In genomic region chr1:56968878-56969495, GRCh38 we compare ENCODE assay signal across 28 cellular contexts. TPM values are rescaled to one million over a fixed set of nuclear protein-coding genes. Genes with fewer than 3 reads are reported as not detected.
A peak's percentile ranks its signal among the peaks of the same experiment; 100 is the strongest.
DNase-seq lines count a peak whose midpoint lies in the region; ATAC-seq, FAIRE-seq and TF ChIP-seq lines count a peak whose summit lies in the region.
"Had no signal": no experiment of that assay in that cellular context is flagged by ENCODE, and none has a peak within 500 bp of the region (broad histone marks: within the 10 kb centered on the region; RNA-seq: fewer than 3 reads in every experiment).

No MANE protein-coding gene starts in this region.

- no peak for TF ChIP-seq RAD21 in HepG2 (CRISPR knock-in tag; IDR thresholded peaks at IDR 0.05)

- TF ChIP-seq CTCF in GM23338 (conservative IDR thresholded peaks at IDR 0.05; ENCODE audit: low read depth in 2 of 2): no peak
- TF ChIP-seq CTCF in epithelial cell of proximal tubule (conservative IDR thresholded peaks at IDR 0.05; ENCODE audit: low read depth, low read length): no peak
- TF ChIP-seq CTCF in HepG2 (CRISPR knock-in tag; IDR thresholded peaks at IDR 0.05): no peak

- H3K36me3 Mint-ChIP-seq in GM23338 (ENCODE audit: low read depth): no peaks in the 10 kb centered on the region

- DNase-seq in GM23338 (ENCODE audit: low spot score) (no peak), M059J (ENCODE audit: low read depth) (peak; percentile 9), epithelial cell of proximal tubule (ENCODE audit: low read depth) (peak; percentile 71), HepG2 (ENCODE audit: low spot score) (no peak), small intestine (no peak)
- DNase-seq in stimulated activated CD4-positive, alpha-beta T cell treated with anti-CD3 and anti-CD28 coated beads, Interleukin-4, amount 100 ng/mL, for 4 hours: no peak
- no peak for DNase-seq in activated CD8-positive, alpha-beta memory T cell treated with anti-CD3 and anti-CD28 coated beads, Interleukin-2, amount 50 U/mL, for 4 hours
- DNase-seq: AML-193; CD4-positive, alpha-beta T cell; KG1; NCI-H1092; NCI-H1417 treated with DMSO at 0.1 percent for 48 hours; NCI-H1694 treated with DMSO at 0.1 percent for 48 hours; NCI-H2081; NCI-H2227 treated with DMSO at 0.1 percent for 48 hours; NCI-H526 treated with DMSO at 0.1 percent for 48 hours; SIG-M5 had no signal

- intact Hi-C loops in HepG2 (cut with micrococcal nuclease; ENCODE audit: unreplicated experiment): loop anchor here (1.0 to 10.0 kb wide), 2 partner anchors 96 to 137 kb away; no protein-coding TSS in a partner anchor

- in situ Hi-C loops in HepG2 (cut with HindIII; ENCODE audit: extremely low pct_ligation_motif_present, low pct_unique_long_range_greater_than_20kb): loop anchor here (5.0 kb wide), 1 partner anchor 137 kb away; no protein-coding TSS in a partner anchor

- FAIRE-seq in HepG2 (lab: Jason Lieb, UNC) (no peak), small intestine (lab: Jason Lieb, UNC) (no peak)
- FAIRE-seq: A549, D721Med, G401.6 had no signal

- H3K27ac Mint-ChIP-seq in GM23338: no peak overlapping the region
- H3K27ac Mint-ChIP-seq: CD4-positive, alpha-beta T cell had no signal

- no peaks in the 10 kb centered on the region for H4K20me1 ChIP-seq in GM23338 (replicated peaks; ENCODE audit: insufficient read depth)
- H4K20me1 ChIP-seq in HepG2 (ENCODE audit: insufficient read depth, low read length): no peaks in the 10 kb centered on the region
- H4K20me1 ChIP-seq: BLaER1 treated with 17β-estradiol and CSF1 and Interleukin-3, amounts not matched to agents 10 nM and 100 nM had no signal

- H3K4me2 ChIP-seq in GM23338: no peak overlapping the region
- H3K4me2 ChIP-seq in HepG2 (ENCODE audit: low read depth, low read length): no peak overlapping the region
- H3K4me2 ChIP-seq: A549; BLaER1 treated with 17β-estradiol and CSF1 and Interleukin-3, amounts not matched to agents 10 nM and 100 nM had no signal

- 88% methylated on average over 2 of the region's 2 CpGs for WGBS in HepG2 (ENCODE audit: low lambda C conversion rate)
- 80 to 92% (median 91%) methylated on average over 2 of the region's 2 CpGs for WGBS in small intestine, 3 donors

- H3K4me3 ChIP-seq in GM23338 (no peak overlapping the region), epithelial cell of proximal tubule (ENCODE audit: low read depth, low read length) (no peak overlapping the region), HepG2 (replicated peaks in 1 of 3; ENCODE audit: insufficient read depth in 1 of 3, low read depth in 2 of 3, low read length in 3 of 3) (no peak overlapping the region), small intestine (ENCODE audit: low read depth in 1 of 2, low read length in 2 of 2) (no peak overlapping the region)
- H3K4me3 ChIP-seq: A549; BLaER1 treated with 17β-estradiol and CSF1 and Interleukin-3, amounts not matched to agents 10 nM and 100 nM; SK-N-MC had no signal

- peaks cover 5% of the 10 kb centered on the region; the same call in 1 of the 3 replicates for H3K4me1 Mint-ChIP-seq in GM23338

- no peaks in the 10 kb centered on the region for H3K9me3 Mint-ChIP-seq in GM23338

- no peak for TF ChIP-seq EP300 in HepG2 (IDR thresholded peaks at IDR 0.05; ENCODE audit: low read depth in 2 of 2, low read length in 2 of 2)
- no peak for TF ChIP-seq EP300 in HepG2 (CRISPR knock-in tag; IDR thresholded peaks at IDR 0.05; ENCODE audit: borderline replicate concordance)

- CTCF ChIA-PET in HepG2 (lab: Yijun Ruan, JAX; ENCODE audit: low intra/inter-chr PET ratio, low total read pairs): interaction anchor here (3.2 kb wide), 1 partner anchor 138 kb away, joined by 51 read pairs; no protein-coding TSS in a partner anchor

- H2AFZ ChIP-seq in GM23338 (0 out of 2 replicates have a peak overlapping the region, but pooled peaks have one; percentile 8), HepG2 (ENCODE audit: low read length) (no peak overlapping the region)

- no peak for TF ChIP-seq POLR2A in HepG2 (IDR thresholded peaks at IDR 0.05; ENCODE audit: insufficient read depth in 1 of 2, low read depth in 2 of 2, low read length in 2 of 2)

- H3K9me3 ChIP-seq in HepG2 (ENCODE audit: low read length) (no peaks in the 10 kb centered on the region), small intestine (ENCODE audit: control insufficient read depth, low read depth) (no peaks in the 10 kb centered on the region)
- H3K9me3 ChIP-seq: A549 had no signal

- no peaks in the 10 kb centered on the region for H3F3A ChIP-seq in GM23338 (replicated peaks; ENCODE audit: low read depth)

- no peak overlapping the region for H3K27ac ChIP-seq in GM23338 (ENCODE audit: low read depth)
- no peak overlapping the region for H3K27ac ChIP-seq in HepG2 (ENCODE audit: extremely low read length, insufficient read depth, low read length)
- H3K27ac ChIP-seq in small intestine (ENCODE audit: low read depth in 1 of 2, low read length in 1 of 2): no peak overlapping the region
- H3K27ac ChIP-seq: A549; BLaER1 treated with 17β-estradiol and CSF1 and Interleukin-3, amounts not matched to agents 10 nM and 100 nM; SK-N-MC had no signal

- BruUV-seq in HepG2 (replicated peaks; lab: Mats Ljungman, UMichigan): no TSS peak

- no peaks in the 10 kb centered on the region for H3K79me2 ChIP-seq in GM23338 (replicated peaks; ENCODE audit: insufficient read depth)
- H3K79me2 ChIP-seq in HepG2 (ENCODE audit: insufficient read depth, low read length): no peaks in the 10 kb centered on the region

- no peaks in the 10 kb centered on the region for H3K27me3 Mint-ChIP-seq in GM23338 (ENCODE audit: insufficient read depth, low read depth, poor library complexity)

- no peak overlapping the region for H3K9ac ChIP-seq in HepG2 (ENCODE audit: insufficient read depth, low read depth, low read length)
- H3K9ac ChIP-seq: BLaER1 treated with 17β-estradiol and CSF1 and Interleukin-3, amounts not matched to agents 10 nM and 100 nM had no signal

- no peak overlapping the region for H3K4me3 Mint-ChIP-seq in GM23338
- H3K4me3 Mint-ChIP-seq: CD4-positive, alpha-beta T cell had no signal

- H3K27me3 ChIP-seq in GM23338 (ENCODE audit: insufficient read depth): no peaks in the 10 kb centered on the region
- H3K27me3 ChIP-seq in HepG2 (ENCODE audit: control insufficient read depth in 1 of 2, insufficient read depth in 2 of 2, low read length in 2 of 2): no peaks in the 10 kb centered on the region
- peaks cover 0 to 2% of the 10 kb centered on the region in 2 donors for H3K27me3 ChIP-seq in small intestine (ENCODE audit: control insufficient read depth in 2 of 2, insufficient read depth in 2 of 2, low read length in 2 of 2)
- H3K27me3 ChIP-seq: BLaER1 treated with 17β-estradiol and CSF1 and Interleukin-3, amounts not matched to agents 10 nM and 100 nM had no signal

- H3K9me2 ChIP-seq in GM23338 (ENCODE audit: insufficient read depth): no peaks in the 10 kb centered on the region

- H3K36me3 ChIP-seq in GM23338 (ENCODE audit: insufficient read depth) (no peaks in the 10 kb centered on the region), HepG2 (replicated peaks in 1 of 2; ENCODE audit: control insufficient read depth in 1 of 2, insufficient read depth in 2 of 2, low read length in 2 of 2) (no peaks in the 10 kb centered on the region), small intestine (ENCODE audit: control insufficient read depth in 2 of 2, insufficient read depth in 2 of 2, low read length in 2 of 2) (no peaks in the 10 kb centered on the region)
- H3K36me3 ChIP-seq: BLaER1 treated with 17β-estradiol and CSF1 and Interleukin-3, amounts not matched to agents 10 nM and 100 nM had no signal

- POLR2A ChIA-PET in HepG2 (lab: Yijun Ruan, JAX): interaction anchor here (1.0 to 2.3 kb wide), 3 partner anchors 58 to 137 kb away, joined by 3 to 11 read pairs (median 4); no protein-coding TSS in a partner anchor

- H3K4me1 ChIP-seq in GM23338 (ENCODE audit: insufficient read depth): no peaks in the 10 kb centered on the region
- peaks cover 69% of the 10 kb centered on the region for H3K4me1 ChIP-seq in HepG2 (ENCODE audit: insufficient read depth, low read length)
- peaks cover 0 to 4% of the 10 kb centered on the region in 2 donors for H3K4me1 ChIP-seq in small intestine (ENCODE audit: control insufficient read depth in 2 of 2, insufficient read depth in 1 of 2, low read depth in 1 of 2, low read length in 1 of 2)
- H3K4me1 ChIP-seq: A549; BLaER1 treated with 17β-estradiol and CSF1 and Interleukin-3, amounts not matched to agents 10 nM and 100 nM had no signal

- no peak for ATAC-seq in GM23338
- ATAC-seq in HepG2: no peak
- no peak for ATAC-seq in HG03159 (IDR thresholded peaks at IDR 0.05; ENCODE audit: unreplicated experiment)
- ATAC-seq: Panc1 had no signal

TF ChIP-seq in GM23338, 12 proteins besides CTCF, POLR2A, EP300 and RAD21 (continues in another document):
- TF ChIP-seq NANOG (IDR thresholded peaks at IDR 0.05; ENCODE audit: borderline replicate concordance): no peak

RNA-seq across cellular contexts. Expression of gene C8B, which starts 3.2 kb away (rescaled TPM):
- not detected in 2 replicates for total RNA-seq in GM23338 (2014; rRNA removed; shearing (Covaris generic))
- polyA plus RNA-seq in GM23338 (2016; fragmentation: Nextera tagmentation; extraction: Ambion mirVana): not detected in 2 replicates
- not detected in 2 replicates for total RNA-seq in M059J (2014; rRNA removed; shearing (Covaris generic))
- not detected in 2 replicates for total RNA-seq in epithelial cell of proximal tubule
- total RNA-seq in HepG2 (2016; rRNA removed; fragmentation: Illumina TruSeq; extraction: Trizol): 3.3 and 8.4 TPM in 2 replicates
- 0.53 and 0.61 TPM in 2 replicates for total RNA-seq in HepG2 (2016; cell fraction: cytosol; rRNA removed; fragmentation: Illumina TruSeq; extraction: Trizol; ENCODE audit: low read depth)
- total RNA-seq in HepG2 (2016; cell fraction: insoluble cytoplasmic fraction; rRNA removed; fragmentation: Illumina TruSeq; extraction: Trizol): 5.1 and 7.4 TPM in 2 replicates
- 1.4 and 1.8 TPM in 2 replicates for total RNA-seq in HepG2 (2016; cell fraction: membrane; rRNA removed; fragmentation: Illumina TruSeq; extraction: Trizol)
- total RNA-seq in HepG2 (2016; cell fraction: nucleus; rRNA removed; fragmentation: Illumina TruSeq; extraction: Trizol): 6.6 and 7.4 TPM in 2 replicates
- 11.3 and 21.1 TPM in 2 replicates for polyA plus RNA-seq in HepG2 (2011; rRNA removed)
- polyA plus RNA-seq in HepG2 (2011; cell fraction: cytosol; rRNA removed): 9.0 and 19.4 TPM in 2 replicates
- 9.1 and 11.3 TPM in 2 replicates for polyA plus RNA-seq in HepG2 (2011; cell fraction: nucleus; rRNA removed)
- polyA plus RNA-seq in HepG2 (2012): 10.5 and 17.8 TPM in 2 replicates
- 0.57 and 0.66 TPM in 2 replicates for polyA plus RNA-seq in HepG2 (2016; cell fraction: cytosol; fragmentation: Illumina TruSeq; extraction: Trizol; ENCODE audit: low read depth)
- 3.7 and 3.8 TPM in 2 replicates for polyA plus RNA-seq in HepG2 (2016; cell fraction: insoluble cytoplasmic fraction; fragmentation: Illumina TruSeq; extraction: Trizol; ENCODE audit: low read depth)
- polyA plus RNA-seq in HepG2 (2016; cell fraction: membrane; fragmentation: Illumina TruSeq; extraction: Trizol; ENCODE audit: low read depth): 1.2 and 1.4 TPM in 2 replicates
- 5.9 and 7.7 TPM in 2 replicates for polyA plus RNA-seq in HepG2 (2016; cell fraction: nucleus; fragmentation: Illumina TruSeq; extraction: Trizol; ENCODE audit: insufficient read depth, low read depth)
- polyA minus RNA-seq in HepG2 (2011; rRNA and poly(A)+ RNA removed; ENCODE audit: low replicate concordance): 9.1 TPM in 1 of 2 replicates, not detected in the other
- 4.2 and 7.6 TPM in 2 replicates for polyA minus RNA-seq in HepG2 (2011; cell fraction: cytosol; rRNA and poly(A)+ RNA removed)
- 4.8 and 11.1 TPM in 2 replicates for polyA minus RNA-seq in HepG2 (2011; cell fraction: nucleus; rRNA and poly(A)+ RNA removed)
- under 1 TPM in 2 of 3 donors, not detected in 1; 0.15 to 0.45 TPM for polyA plus RNA-seq in small intestine
- total RNA-seq: CD4-positive, alpha-beta T cell; H1; IMR-90; NCI-H460; OCI-LY7 had no signal
- polyA plus RNA-seq: A549, H1, IMR-90 had no signal

Comparison
In these comparisons a context has a peak if more than half of its experiments do, and no peak if none do; other contexts are left out.
1. DNase-seq: peak in M059J (single experiment) and epithelial cell of proximal tubule (single experiment); none in GM23338 (single experiment), HepG2 (single experiment), stimulated activated CD4-positive, alpha-beta T cell treated with anti-CD3 and anti-CD28 coated beads, Interleukin-4, amount 100 ng/mL, for 4 hours (0 of 2), activated CD8-positive, alpha-beta memory T cell treated with anti-CD3 and anti-CD28 coated beads, Interleukin-2, amount 50 U/mL, for 4 hours (single experiment) and small intestine (single experiment).